ENCODE assay signal across 21 cellular contexts in genomic region chr1:5988596-5989285, GRCh38.
"Had no signal": no experiment of that assay in that cellular context is flagged by ENCODE, and none has a peak within 500 bp of the region (broad histone marks: within the 10 kb centered on the region; RNA-seq: fewer than 3 reads in every experiment).

No MANE protein-coding gene starts in this region.

- H3K4me3 Mint-ChIP-seq: activated naive CD4-positive, alpha-beta T cell treated with anti-CD3 and anti-CD28 coated beads for 36 hours; activated naive CD8-positive, alpha-beta T cell treated with anti-CD3 and anti-CD28 coated beads, Interleukin-2, amount 10 ng/mL, durations not matched to agents 7 days and 5 days; activated T-cell treated with anti-CD3 and anti-CD28 coated beads, Interleukin-2, amount 50 U/mL, for 4 hours; mesothelial cell of epicardium; natural killer cell; stimulated activated effector memory CD8-positive, alpha-beta T cell treated with anti-CD3 and anti-CD28 coated beads, Interleukin-12 subunit alpha, Interleukin-12 subunit beta, amount 100 ng/mL, for 72 hours; stimulated activated naive CD8-positive, alpha-beta T cell treated with anti-CD3 and anti-CD28 coated beads, Interleukin-15, amount 100 ng/mL, for 72 hours; WTC11 had no signal

- ATAC-seq: activated T-cell treated with anti-CD3 and anti-CD28 coated beads, Interleukin-2, amount 50 U/mL, for 4 hours; gastroesophageal sphincter; heart left ventricle; natural killer cell; stimulated activated effector memory CD8-positive, alpha-beta T cell treated with anti-CD3 and anti-CD28 coated beads, Interleukin-12 subunit alpha, Interleukin-12 subunit beta, amount 100 ng/mL, for 72 hours; stimulated activated naive CD8-positive, alpha-beta T cell treated with anti-CD3 and anti-CD28 coated beads, Interleukin-15, amount 100 ng/mL, for 72 hours; WTC11 had no signal

- H3K27me3 Mint-ChIP-seq: activated naive CD8-positive, alpha-beta T cell treated with anti-CD3 and anti-CD28 coated beads, Interleukin-2, amount 10 ng/mL, durations not matched to agents 7 days and 5 days; stimulated activated naive CD8-positive, alpha-beta T cell treated with anti-CD3 and anti-CD28 coated beads, Interleukin-15, amount 100 ng/mL, for 72 hours had no signal

- H3K4me3 ChIP-seq: gastroesophageal sphincter, heart left ventricle, tibial nerve had no signal

- DNase-seq: activated CD8-positive, alpha-beta memory T cell treated with anti-CD3 and anti-CD28 coated beads, Interleukin-2, amount 50 U/mL, for 48 hours; activated naive CD4-positive, alpha-beta T cell treated with anti-CD3 and anti-CD28 coated beads for 36 hours; activated naive CD8-positive, alpha-beta T cell treated with anti-CD3 and anti-CD28 coated beads, Interleukin-2, amount 10 ng/mL, durations not matched to agents 7 days and 5 days; activated T-cell treated with anti-CD3 and anti-CD28 coated beads, Interleukin-2, amount 50 U/mL, for 4 hours; amniotic stem cell; islet precursor cell; mammary epithelial cell; natural killer cell; nucleus accumbens; retina; stimulated activated CD4-positive, alpha-beta T cell treated with anti-CD3 and anti-CD28 coated beads, Interleukin-12 subunit alpha, Interleukin-12 subunit beta, amount 100 ng/mL, for 4 hours; stimulated activated naive CD8-positive, alpha-beta T cell treated with anti-CD3 and anti-CD28 coated beads, Interleukin-15, amount 100 ng/mL, for 72 hours; T-helper 9 cell had no signal

- H3K27me3 ChIP-seq: gastroesophageal sphincter, heart left ventricle, tibial nerve had no signal

- H3K27ac ChIP-seq: epithelial cell of prostate, gastroesophageal sphincter, heart left ventricle, tibial nerve had no signal

- H3K9me3 ChIP-seq: gastroesophageal sphincter, heart left ventricle, tibial nerve had no signal

- H3K27ac Mint-ChIP-seq: activated naive CD4-positive, alpha-beta T cell treated with anti-CD3 and anti-CD28 coated beads for 36 hours; activated naive CD8-positive, alpha-beta T cell treated with anti-CD3 and anti-CD28 coated beads, Interleukin-2, amount 10 ng/mL, durations not matched to agents 7 days and 5 days; activated T-helper 2 cell treated with anti-CD3 and anti-CD28 coated beads, Interferon-gamma antibody, Interleukin-2, Interleukin-4, amounts not matched to agents 10 μg/mL and 5 μg/mL and 100 μg/mL, durations not matched to agents 14 hours and 24 hours and 36 hours; mesothelial cell of epicardium; natural killer cell; stimulated activated effector memory CD8-positive, alpha-beta T cell treated with anti-CD3 and anti-CD28 coated beads, Interleukin-12 subunit alpha, Interleukin-12 subunit beta, amount 100 ng/mL, for 72 hours; stimulated activated naive CD8-positive, alpha-beta T cell treated with anti-CD3 and anti-CD28 coated beads, Interleukin-15, amount 100 ng/mL, for 72 hours; WTC11 had no signal

- H3K36me3 Mint-ChIP-seq: activated naive CD8-positive, alpha-beta T cell treated with anti-CD3 and anti-CD28 coated beads, Interleukin-2, amount 10 ng/mL, durations not matched to agents 7 days and 5 days; mesothelial cell of epicardium; natural killer cell had no signal

- H3K9me3 Mint-ChIP-seq: activated naive CD4-positive, alpha-beta T cell treated with anti-CD3 and anti-CD28 coated beads for 36 hours; activated naive CD8-positive, alpha-beta T cell treated with anti-CD3 and anti-CD28 coated beads, Interleukin-2, amount 10 ng/mL, durations not matched to agents 7 days and 5 days; activated T-cell treated with anti-CD3 and anti-CD28 coated beads, Interleukin-2, amount 50 U/mL, for 4 hours; activated T-helper 2 cell treated with anti-CD3 and anti-CD28 coated beads, Interferon-gamma antibody, Interleukin-2, Interleukin-4, amounts not matched to agents 10 μg/mL and 5 μg/mL and 100 μg/mL, durations not matched to agents 14 hours and 24 hours and 36 hours; mesothelial cell of epicardium; natural killer cell; stimulated activated effector memory CD8-positive, alpha-beta T cell treated with anti-CD3 and anti-CD28 coated beads, Interleukin-12 subunit alpha, Interleukin-12 subunit beta, amount 100 ng/mL, for 72 hours; stimulated activated naive CD8-positive, alpha-beta T cell treated with anti-CD3 and anti-CD28 coated beads, Interleukin-15, amount 100 ng/mL, for 72 hours; WTC11 had no signal
